Comparison of ENCODE assay signal across 2 cellular contexts in genomic region chr16:48611329-48612137, GRCh38.
TF ChIP-seq lines count a peak whose summit lies in the region.

No MANE protein-coding gene starts in this region.

TF ChIP-seq in HEK293, 187 proteins besides CTCF, POLR2A, EP300 and RAD21:
- TF ChIP-seq ZNF132 (tag by site-specific recombination; IDR thresholded peaks at IDR 0.05; ENCODE audit: borderline replicate concordance) (no peak), ZBTB44 (tag by site-specific recombination; IDR thresholded peaks at IDR 0.05) (peak; percentile 79), ZBTB1 (tag by site-specific recombination; IDR thresholded peaks at IDR 0.05) (no peak), ZNF518A (tag by site-specific recombination; conservative IDR thresholded peaks at IDR 0.05; ENCODE audit: low read depth) (no peak), SCRT2 (tag by site-specific recombination; IDR thresholded peaks at IDR 0.05) (0 out of 2 replicates have a peak, but pooled peaks have one; percentile 23), ZNF146 (tag by site-specific recombination; IDR thresholded peaks at IDR 0.05) (no peak), ZNF140 (tag by site-specific recombination; IDR thresholded peaks at IDR 0.05) (no peak), KLF7 (tag by site-specific recombination; IDR thresholded peaks at IDR 0.05; ENCODE audit: borderline replicate concordance) (no peak), PRDM10 (tag by site-specific recombination; IDR thresholded peaks at IDR 0.05) (peak; percentile 72), GLI2 (tag by site-specific recombination; IDR thresholded peaks at IDR 0.05; ENCODE audit: borderline replicate concordance, low read depth) (no peak), ZNF24 (tag by site-specific recombination; IDR thresholded peaks at IDR 0.05) (no peak), ZNF324 (tag by site-specific recombination; IDR thresholded peaks at IDR 0.05) (no peak)

TF ChIP-seq in K562, 482 proteins besides CTCF, POLR2A, EP300 and RAD21:
- TF ChIP-seq PRDM10 (IDR thresholded peaks at IDR 0.05; ENCODE audit: partially characterized antibody) = peak; percentile 35
- TF ChIP-seq RAD51 (IDR thresholded peaks at IDR 0.05; ENCODE audit: borderline replicate concordance, low read depth) = peak; percentile 50
- TF ChIP-seq USF1 (CRISPR knock-in tag; IDR thresholded peaks at IDR 0.05) = peak; percentile 90
- no peak for TF ChIP-seq DMBX1 (CRISPR knock-in tag; IDR thresholded peaks at IDR 0.05; ENCODE audit: borderline replicate concordance)
- no peak for TF ChIP-seq DNMT1 (IDR thresholded peaks at IDR 0.05)
- TF ChIP-seq ZNF124 (CRISPR knock-in tag; IDR thresholded peaks at IDR 0.05) = no peak
- TF ChIP-seq HBP1 (CRISPR knock-in tag; IDR thresholded peaks at IDR 0.05) = no peak
- no peak for TF ChIP-seq LARP7 (IDR thresholded peaks at IDR 0.05)
- TF ChIP-seq USF2 (CRISPR knock-in tag; IDR thresholded peaks at IDR 0.05) = peak; percentile 69
- TF ChIP-seq PREB (CRISPR knock-in tag; IDR thresholded peaks at IDR 0.05) = no peak
- TF ChIP-seq NFIC (IDR thresholded peaks at IDR 0.05) = no peak
